Comparison of ENCODE assay signal across 1 cellular context in the genomic region with DNA sequence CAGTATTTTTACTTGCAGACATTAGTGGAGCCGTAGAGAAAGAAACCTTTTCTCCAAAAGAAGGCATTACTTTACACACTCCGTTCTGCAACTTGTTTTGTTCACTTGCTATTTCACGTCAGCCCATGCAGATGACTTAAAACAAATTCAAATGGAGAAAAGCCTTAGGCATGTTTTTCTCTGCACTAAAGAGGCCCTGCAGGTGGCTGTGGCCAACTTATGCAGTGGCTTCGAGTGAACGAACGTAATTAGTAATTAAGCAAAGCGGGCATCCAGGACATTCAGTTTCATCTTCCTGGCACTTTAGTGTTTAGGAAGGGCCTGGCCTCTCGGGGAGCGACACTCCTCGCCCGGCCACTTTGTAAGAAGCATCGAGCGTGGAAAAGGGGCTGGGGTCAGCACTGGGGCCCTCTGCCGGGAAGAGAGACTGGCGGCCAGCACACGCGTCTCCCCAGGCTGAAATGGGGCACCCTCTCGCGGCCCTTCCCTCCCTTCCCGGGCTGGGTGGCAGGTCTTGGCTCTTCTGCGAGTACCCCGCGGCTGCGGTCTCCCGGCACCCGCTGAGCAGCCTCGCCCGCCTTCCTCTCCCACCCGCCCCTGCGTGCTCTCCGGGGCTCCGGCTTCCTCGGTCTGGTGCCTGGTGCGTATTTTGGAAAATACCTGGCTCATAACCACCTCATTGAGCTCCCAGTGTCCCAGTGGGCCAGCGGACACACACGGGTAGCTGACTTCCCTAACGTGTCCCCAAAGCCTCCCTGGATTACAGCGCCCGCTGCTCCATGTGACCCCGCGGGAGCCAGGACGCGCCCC.
TF ChIP-seq lines count a peak whose summit lies in the region.

No MANE protein-coding gene starts in this region.

TF ChIP-seq in H1, 55 proteins besides CTCF, POLR2A, EP300 and RAD21:
- TF ChIP-seq RBBP5 (IDR thresholded peaks at IDR 0.05; ENCODE audit: borderline replicate concordance, low read depth, low read length) (peak; percentile 28; the same call in 1 of the 2 replicates), RXRA (IDR thresholded peaks at IDR 0.05; ENCODE audit: insufficient read depth, low read depth, low read length) (no peak), HDAC2 (IDR thresholded peaks at IDR 0.05; ENCODE audit: borderline replicate concordance in 1 of 2, low read depth in 2 of 2, low read length in 2 of 2) (0 out of 4 replicates have a peak, but pooled peaks of 1 of the 2 experiments have one; percentile 12)
